ENCODE assay signal across 1 cellular context in genomic region chr1:41503507-41504125, GRCh38.
TF ChIP-seq lines count a peak whose summit lies in the region.

No MANE protein-coding gene starts in this region.

TF ChIP-seq in K562, 482 proteins besides CTCF, POLR2A, EP300 and RAD21 (continues in another document):
- no peak for TF ChIP-seq ZBTB2 (IDR thresholded peaks at IDR 0.05)
- no peak for TF ChIP-seq SNIP1 (IDR thresholded peaks at IDR 0.05; ENCODE audit: low read depth)
- peak in 1 of 2 experiments; percentile 40; a peak in 1 of 4 replicates for TF ChIP-seq MNT (conservative IDR thresholded peaks at IDR 0.05)
- TF ChIP-seq SMAD4 (CRISPR knock-in tag; conservative IDR thresholded peaks at IDR 0.05): no peak
- TF ChIP-seq SIN3A (IDR thresholded peaks at IDR 0.05; ENCODE audit: borderline replicate concordance in 2 of 2, control insufficient read depth in 1 of 2, low read depth in 2 of 2, low read length in 2 of 2): no peak
- TF ChIP-seq E2F5 (CRISPR knock-in tag; IDR thresholded peaks at IDR 0.05): no peak
- TF ChIP-seq THAP12 (CRISPR knock-in tag; IDR thresholded peaks at IDR 0.05): no peak
- TF ChIP-seq EP400 (IDR thresholded peaks at IDR 0.05): no peak
- peak; percentile 93 for TF ChIP-seq TOE1 (IDR thresholded peaks at IDR 0.05; ENCODE audit: borderline replicate concordance)
- TF ChIP-seq TOE1 (CRISPR knock-in tag; IDR thresholded peaks at IDR 0.05; ENCODE audit: borderline replicate concordance, low read depth): no peak
- TF ChIP-seq STAT5A (IDR thresholded peaks at IDR 0.05; ENCODE audit: borderline replicate concordance, low read length): no peak
- no peak for TF ChIP-seq ZNF282 (CRISPR knock-in tag; IDR thresholded peaks at IDR 0.05)
- TF ChIP-seq CBFA2T3 (IDR thresholded peaks at IDR 0.05): no peak
- peak; percentile 95 for TF ChIP-seq TFE3 (CRISPR knock-in tag; IDR thresholded peaks at IDR 0.05)
- TF ChIP-seq MTA1 (IDR thresholded peaks at IDR 0.05; ENCODE audit: borderline replicate concordance): no peak
- peak; percentile 71 for TF ChIP-seq USF2 (CRISPR knock-in tag; IDR thresholded peaks at IDR 0.05)
- no peak for TF ChIP-seq HNRNPUL1 (IDR thresholded peaks at IDR 0.05; ENCODE audit: low read length)
- TF ChIP-seq ILF3 (IDR thresholded peaks at IDR 0.05; ENCODE audit: borderline replicate concordance): no peak
- TF ChIP-seq L3MBTL2 (IDR thresholded peaks at IDR 0.05): peak; percentile 18; the same call in 1 of the 2 replicates
- TF ChIP-seq RBFOX2 (IDR thresholded peaks at IDR 0.05; ENCODE audit: low read depth, low read length): no peak
- TF ChIP-seq ZNF512 (tag; IDR thresholded peaks at IDR 0.05): peak; percentile 53
- TF ChIP-seq MGA (IDR thresholded peaks at IDR 0.05): 0 out of 2 replicates have a peak, but pooled peaks have one; percentile 13
- no peak for TF ChIP-seq COPS2 (conservative IDR thresholded peaks at IDR 0.05)
- TF ChIP-seq MEF2A (IDR thresholded peaks at IDR 0.05; ENCODE audit: control insufficient read depth, low read depth, low read length): no peak
- TF ChIP-seq ZNF76 (CRISPR knock-in tag; IDR thresholded peaks at IDR 0.05; ENCODE audit: borderline replicate concordance): no peak
- TF ChIP-seq ETV6 (IDR thresholded peaks at IDR 0.05; ENCODE audit: borderline replicate concordance in 1 of 2, low read depth in 2 of 2, low read length in 1 of 2): no peak
- TF ChIP-seq ETV6 (CRISPR knock-in tag; IDR thresholded peaks at IDR 0.05; ENCODE audit: borderline replicate concordance): no peak
- no peak for TF ChIP-seq TRIM24 (IDR thresholded peaks at IDR 0.05)
- TF ChIP-seq GABPA (tag; conservative IDR thresholded peaks at IDR 0.05; ENCODE audit: low read depth): no peak
- TF ChIP-seq ZNF586 (CRISPR knock-in tag; conservative IDR thresholded peaks at IDR 0.05): no peak
- TF ChIP-seq ZNF277 (CRISPR knock-in tag; IDR thresholded peaks at IDR 0.05; ENCODE audit: borderline replicate concordance): no peak
- 0 out of 2 replicates have a peak, but pooled peaks have one; percentile 13 for TF ChIP-seq ATF7 (IDR thresholded peaks at IDR 0.05)
- TF ChIP-seq TEAD1 (CRISPR knock-in tag; IDR thresholded peaks at IDR 0.05): no peak
- TF ChIP-seq HMGN3 (IDR thresholded peaks at IDR 0.05; ENCODE audit: borderline replicate concordance, extremely low read depth, insufficient read length, low read depth, low read length): no peak
- TF ChIP-seq RHOXF2B (CRISPR knock-in tag; conservative IDR thresholded peaks at IDR 0.05): no peak
- no peak for TF ChIP-seq ZNF212 (CRISPR knock-in tag; IDR thresholded peaks at IDR 0.05)
